Comparison of ENCODE assay signal across 3 cellular contexts in the genomic region with DNA sequence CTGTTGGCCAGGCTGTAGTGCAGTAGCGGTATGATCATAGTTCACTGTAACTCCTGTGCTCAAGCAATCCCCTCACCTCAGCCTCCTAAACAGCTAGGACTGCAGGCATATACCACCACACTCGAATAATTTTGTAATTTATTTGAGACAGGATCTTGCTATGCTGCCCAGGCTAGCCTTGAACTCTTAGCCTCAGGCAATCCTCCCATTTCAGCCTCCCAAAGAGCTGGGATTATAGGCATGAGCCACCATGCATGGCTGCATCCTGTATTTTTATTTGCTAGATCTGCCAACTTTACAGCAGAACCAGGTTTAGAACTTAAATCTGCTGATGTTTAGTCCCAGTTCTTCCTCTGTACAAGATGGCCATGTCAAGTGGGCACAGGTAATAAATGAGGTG.
"Had no signal": no experiment of that assay in that cellular context is flagged by ENCODE, and none has a peak within 500 bp of the region (broad histone marks: within the 10 kb centered on the region; RNA-seq: fewer than 3 reads in every experiment).

No MANE protein-coding gene starts in this region.

- H3K4me3 ChIP-seq: GM12878 had no signal

- DNase-seq: GDM1, GF-D8 had no signal

- ATAC-seq: GM12878 had no signal
